Comparison of ENCODE assay signal across 26 cellular contexts in genomic region chr5:123546657-123547056, GRCh38.
"Had no signal": no experiment of that assay in that cellular context is flagged by ENCODE, and none has a peak within 500 bp of the region (broad histone marks: within the 10 kb centered on the region; RNA-seq: fewer than 3 reads in every experiment).

No MANE protein-coding gene starts in this region.

- H3K27me3 Mint-ChIP-seq: activated CD4-positive, alpha-beta T cell treated with anti-CD3 and anti-CD28 coated beads for 36 hours had no signal

- H3K27me3 ChIP-seq: hepatocyte, right lobe of liver, uterus had no signal

- H3K27ac Mint-ChIP-seq: activated CD4-positive, alpha-beta T cell treated with anti-CD3 and anti-CD28 coated beads for 36 hours; stimulated activated effector memory CD8-positive, alpha-beta T cell treated with anti-CD3 and anti-CD28 coated beads, Interleukin-12 subunit alpha, Interleukin-12 subunit beta, amount 100 ng/mL, for 72 hours; WTC11 had no signal

- H3K36me3 ChIP-seq: left ventricle myocardium inferior, right lobe of liver, uterus had no signal

- H3K27ac ChIP-seq: hepatocyte, left ventricle myocardium inferior, right lobe of liver, skin epidermis, uterus had no signal

- H2AFZ ChIP-seq: hepatocyte had no signal

- DNase-seq: activated CD4-positive, alpha-beta T cell treated with anti-CD3 and anti-CD28 coated beads for 36 hours; activated CD4-positive, alpha-beta T cell treated with anti-CD3 and anti-CD28 coated beads, Interleukin-2, amount 50 U/mL, for 4 hours; activated CD8-positive, alpha-beta memory T cell treated with anti-CD3 and anti-CD28 coated beads for 24 hours; activated CD8-positive, alpha-beta memory T cell treated with anti-CD3 and anti-CD28 coated beads, Interleukin-2, amount 50 U/mL, for 4 hours; activated naive CD4-positive, alpha-beta T cell treated with Interleukin-2 at 50 U/mL for 16 hours; activated T-cell treated with anti-CD3 and anti-CD28 coated beads, Interleukin-2, amount 50 U/mL, for 4 hours; cerebellar nuclear complex; cortex of kidney; effector CD4-positive, alpha-beta T cell; erythroblast; foreskin melanocyte; glutamatergic neuron; immature natural killer cell; left ventricle myocardium inferior; midbrain; occipital lobe; right lobe of liver; stimulated activated CD4-positive, alpha-beta T cell treated with anti-CD3 and anti-CD28 coated beads, Interleukin-2, amount 100 ng/mL, for 24 hours; T1000; trophoblast cell; uterus had no signal

- H3K4me1 ChIP-seq: right lobe of liver, uterus had no signal

- H3K4me3 ChIP-seq: hepatocyte, left ventricle myocardium inferior, right lobe of liver, skin epidermis, uterus had no signal

- H3K36me3 Mint-ChIP-seq: immature natural killer cell had no signal

- H3K4me2 ChIP-seq: hepatocyte had no signal

- H3K9me3 Mint-ChIP-seq: activated T-cell treated with anti-CD3 and anti-CD28 coated beads, Interleukin-2, amount 50 U/mL, for 4 hours; immature natural killer cell; neural crest cell; stimulated activated effector memory CD8-positive, alpha-beta T cell treated with anti-CD3 and anti-CD28 coated beads, Interleukin-12 subunit alpha, Interleukin-12 subunit beta, amount 100 ng/mL, for 72 hours had no signal

- H3K4me3 Mint-ChIP-seq: activated CD4-positive, alpha-beta T cell treated with anti-CD3 and anti-CD28 coated beads for 36 hours; activated T-cell treated with anti-CD3 and anti-CD28 coated beads, Interleukin-2, amount 50 U/mL, for 4 hours; immature natural killer cell; neural crest cell; stimulated activated effector memory CD8-positive, alpha-beta T cell treated with anti-CD3 and anti-CD28 coated beads, Interleukin-12 subunit alpha, Interleukin-12 subunit beta, amount 100 ng/mL, for 72 hours; WTC11 had no signal

- ATAC-seq: activated CD4-positive, alpha-beta T cell treated with anti-CD3 and anti-CD28 coated beads for 36 hours; activated T-cell treated with anti-CD3 and anti-CD28 coated beads, Interleukin-2, amount 50 U/mL, for 4 hours; right lobe of liver; stimulated activated effector memory CD8-positive, alpha-beta T cell treated with anti-CD3 and anti-CD28 coated beads, Interleukin-12 subunit alpha, Interleukin-12 subunit beta, amount 100 ng/mL, for 72 hours; WTC11 had no signal

- H3K9me3 ChIP-seq: left ventricle myocardium inferior, right lobe of liver, uterus had no signal
